In the genomic region with DNA sequence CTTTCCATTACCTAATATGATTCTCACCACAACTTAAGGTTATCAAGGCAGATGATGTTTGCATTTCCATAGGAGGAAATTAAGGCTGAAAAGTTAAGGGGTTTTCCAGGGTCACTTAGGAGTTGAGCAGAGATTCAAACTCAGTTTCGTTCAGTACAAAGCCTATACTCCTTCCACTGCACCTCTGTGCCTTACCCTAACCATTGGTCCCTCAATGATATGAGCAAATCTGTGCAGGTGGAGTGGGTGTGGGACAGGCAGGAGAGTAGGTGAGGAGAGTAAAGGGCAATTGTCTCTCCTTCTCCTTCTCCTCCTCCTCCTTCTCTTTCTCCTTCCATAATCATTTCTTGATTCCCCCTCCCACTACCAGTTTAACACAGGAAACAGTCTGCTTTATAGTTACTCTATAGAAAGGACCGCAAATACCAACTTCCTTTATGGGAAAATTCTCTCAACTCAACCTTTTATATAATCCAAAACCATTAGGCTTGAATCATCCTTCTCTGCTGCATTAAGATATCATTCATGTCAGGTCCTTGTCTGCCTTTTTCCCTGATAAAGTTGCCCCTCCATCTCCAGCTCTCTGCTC, we compare ENCODE assay signal across 14 cellular contexts. TPM values are rescaled to one million over a fixed set of nuclear protein-coding genes. Genes with fewer than 3 reads are reported as not detected.
DNase-seq lines count a peak whose midpoint lies in the region; ATAC-seq and TF ChIP-seq lines count a peak whose summit lies in the region.
"Had no signal": no experiment of that assay in that cellular context is flagged by ENCODE, and none has a peak within 500 bp of the region (broad histone marks: within the 10 kb centered on the region; RNA-seq: fewer than 3 reads in every experiment).

No MANE protein-coding gene starts in this region.

- H3K27me3 ChIP-seq in ascending aorta, result no peaks in the 10 kb centered on the region

- no peak overlapping the region for H3K4me3 Mint-ChIP-seq in activated T-cell treated with anti-CD3 and anti-CD28 coated beads, Interleukin-2, amount 50 U/mL, for 24 hours
- H3K4me3 Mint-ChIP-seq in activated naive CD8-positive, alpha-beta T cell treated with anti-CD3 and anti-CD28 coated beads, Interleukin-2, amount 10 ng/mL, durations not matched to agents 7 days and 5 days, result no peak overlapping the region
- H3K4me3 Mint-ChIP-seq: CD14-positive monocyte had no signal

- H3K4me1 ChIP-seq in ascending aorta, result no peaks in the 10 kb centered on the region

- no peaks in the 10 kb centered on the region for H3K36me3 ChIP-seq in ascending aorta

- peak; percentile 34 for DNase-seq in activated T-cell treated with anti-CD3 and anti-CD28 coated beads, Interleukin-2, amount 50 U/mL, for 24 hours
- DNase-seq in activated T-cell treated with anti-CD3 and anti-CD28 coated beads for 4 hours (no peak), Kasumi-1 (lab: John Stamatoyannopoulos, UW) (peak; percentile 50 to 51), ascending aorta (ENCODE audit: low spot score in 2 of 2) (no peak), NCI-H345 (lab: John Stamatoyannopoulos, UW) (no peak)
- DNase-seq in activated naive CD8-positive, alpha-beta T cell treated with anti-CD3 and anti-CD28 coated beads, Interleukin-2, amount 10 ng/mL, durations not matched to agents 7 days and 5 days, result no peak
- DNase-seq in stimulated activated naive CD8-positive, alpha-beta T cell treated with anti-CD3 and anti-CD28 coated beads, Interleukin-15, Interleukin-2, amounts not matched to agents 100 U/mL and 50 U/mL, for 24 hours, result no peak
- DNase-seq: ACHN, activated gamma-delta T cell, GDM1, NCI-H2029, SIG-M5 had no signal

- H3K4me1 Mint-ChIP-seq in activated T-cell treated with anti-CD3 and anti-CD28 coated beads, Interleukin-2, amount 50 U/mL, for 24 hours (ENCODE audit: low read depth), result peaks cover 31% of the 10 kb centered on the region
- H3K4me1 Mint-ChIP-seq in activated naive CD8-positive, alpha-beta T cell treated with anti-CD3 and anti-CD28 coated beads, Interleukin-2, amount 10 ng/mL, durations not matched to agents 7 days and 5 days, result peaks cover 11% of the 10 kb centered on the region

- POLR2A ChIA-PET in activated naive CD8-positive, alpha-beta T cell treated with anti-CD3 and anti-CD28 coated beads, Interleukin-2, amount 10 ng/mL, durations not matched to agents 7 days and 5 days (lab: Charles Lee), result no interaction called here

- peaks cover 3% of the 10 kb centered on the region for H3K27me3 Mint-ChIP-seq in activated T-cell treated with anti-CD3 and anti-CD28 coated beads, Interleukin-2, amount 50 U/mL, for 24 hours
- H3K27me3 Mint-ChIP-seq in activated naive CD8-positive, alpha-beta T cell treated with anti-CD3 and anti-CD28 coated beads, Interleukin-2, amount 10 ng/mL, durations not matched to agents 7 days and 5 days, result no peaks in the 10 kb centered on the region

- no peak for TF ChIP-seq CTCF in ascending aorta (IDR thresholded peaks at IDR 0.05)

- no peaks in the 10 kb centered on the region for H3K36me3 Mint-ChIP-seq in activated T-cell treated with anti-CD3 and anti-CD28 coated beads, Interleukin-2, amount 50 U/mL, for 24 hours (ENCODE audit: low read depth)
- no peaks in the 10 kb centered on the region for H3K36me3 Mint-ChIP-seq in activated naive CD8-positive, alpha-beta T cell treated with anti-CD3 and anti-CD28 coated beads, Interleukin-2, amount 10 ng/mL, durations not matched to agents 7 days and 5 days
- H3K36me3 Mint-ChIP-seq: CD14-positive monocyte had no signal

- no peaks in the 10 kb centered on the region for H3K9me3 Mint-ChIP-seq in activated T-cell treated with anti-CD3 and anti-CD28 coated beads, Interleukin-2, amount 50 U/mL, for 24 hours
- no peaks in the 10 kb centered on the region for H3K9me3 Mint-ChIP-seq in activated naive CD8-positive, alpha-beta T cell treated with anti-CD3 and anti-CD28 coated beads, Interleukin-2, amount 10 ng/mL, durations not matched to agents 7 days and 5 days

- peak; percentile 42 for ATAC-seq in activated naive CD8-positive, alpha-beta T cell treated with anti-CD3 and anti-CD28 coated beads, Interleukin-2, amount 10 ng/mL, durations not matched to agents 7 days and 5 days (ENCODE audit: low read depth)
- ATAC-seq in stimulated activated naive CD8-positive, alpha-beta T cell treated with anti-CD3 and anti-CD28 coated beads, Interleukin-15, Interleukin-2, amounts not matched to agents 100 U/mL and 50 U/mL, for 24 hours, result peak; percentile 82
- no peak for ATAC-seq in HG03108 (IDR thresholded peaks at IDR 0.05; ENCODE audit: unreplicated experiment)

- H3K4me3 ChIP-seq in ascending aorta, result no peak overlapping the region

- intact Hi-C loops in ascending aorta (cut with DNase I), result no loop called here

- H3K27ac ChIP-seq in ascending aorta, result no peak overlapping the region

- no peaks in the 10 kb centered on the region for H3K9me3 ChIP-seq in ascending aorta

- peak overlapping the region; percentile 68 for H3K27ac Mint-ChIP-seq in activated T-cell treated with anti-CD3 and anti-CD28 coated beads, Interleukin-2, amount 50 U/mL, for 24 hours
- no peak overlapping the region for H3K27ac Mint-ChIP-seq in activated naive CD8-positive, alpha-beta T cell treated with anti-CD3 and anti-CD28 coated beads, Interleukin-2, amount 10 ng/mL, durations not matched to agents 7 days and 5 days

RNA-seq across cellular contexts. Expression of gene SRD5A3, which starts 27.4 kb away (rescaled TPM):
- total RNA-seq in activated naive CD8-positive, alpha-beta T cell treated with anti-CD3 and anti-CD28 coated beads, Interleukin-2, amount 10 ng/mL, durations not matched to agents 7 days and 5 days, result 1 to 10 TPM; 5.9 to 6.0 TPM
- total RNA-seq in ascending aorta, result 6.8 TPM

Comparison
In these comparisons a context has a peak if more than half of its experiments do, and no peak if none do; other contexts are left out.
1. DNase-seq: peak in activated T-cell treated with anti-CD3 and anti-CD28 coated beads, Interleukin-2, amount 50 U/mL, for 24 hours (single experiment) and Kasumi-1 (2 of 2); none in activated T-cell treated with anti-CD3 and anti-CD28 coated beads for 4 hours (single experiment), activated naive CD8-positive, alpha-beta T cell treated with anti-CD3 and anti-CD28 coated beads, Interleukin-2, amount 10 ng/mL, durations not matched to agents 7 days and 5 days (single experiment), stimulated activated naive CD8-positive, alpha-beta T cell treated with anti-CD3 and anti-CD28 coated beads, Interleukin-15, Interleukin-2, amounts not matched to agents 100 U/mL and 50 U/mL, for 24 hours (single experiment), ascending aorta (0 of 2) and NCI-H345 (single experiment).